In genomic region chr7:128403676-128404075, GRCh38 we compare ENCODE assay signal across 14 cellular contexts. TPM values are rescaled to one million over a fixed set of nuclear protein-coding genes. Genes with fewer than 3 reads are reported as not detected.
DNase-seq lines count a peak whose midpoint lies in the region; ATAC-seq lines count a peak whose summit lies in the region.
"Had no signal": no experiment of that assay in that cellular context is flagged by ENCODE, and none has a peak within 500 bp of the region (broad histone marks: within the 10 kb centered on the region; RNA-seq: fewer than 3 reads in every experiment).

No MANE protein-coding gene starts in this region.

- H3K4me3 Mint-ChIP-seq in activated T-helper 2 cell treated with anti-CD3 and anti-CD28 coated beads, Interferon-gamma antibody, Interleukin-2, Interleukin-4, amounts not matched to agents 10 μg/mL and 5 μg/mL and 100 μg/mL, durations not matched to agents 14 hours and 24 hours and 36 hours (ENCODE audit: low read depth): peak overlapping the region; percentile 91
- H3K4me3 Mint-ChIP-seq in naive thymus-derived CD8-positive, alpha-beta T cell: peak overlapping the region; percentile 33 to 91 (median 84)

- H3K4me1 Mint-ChIP-seq in activated T-helper 2 cell treated with anti-CD3 and anti-CD28 coated beads, Interferon-gamma antibody, Interleukin-2, Interleukin-4, amounts not matched to agents 10 μg/mL and 5 μg/mL and 100 μg/mL, durations not matched to agents 14 hours and 24 hours and 36 hours (ENCODE audit: low read depth): peaks cover 35% of the 10 kb centered on the region
- peaks cover 26 to 50% (median 43%) of the 10 kb centered on the region in 4 donors for H3K4me1 Mint-ChIP-seq in naive thymus-derived CD8-positive, alpha-beta T cell

- H3K36me3 ChIP-seq in BLaER1 treated with 17β-estradiol and CSF1 and Interleukin-3, amounts not matched to agents 10 nM and 100 nM: peaks cover 43 to 57% (median 50%) of the 10 kb centered on the region in 11 experiments
- H3K36me3 ChIP-seq in HUES6 (ENCODE audit: control insufficient read depth, insufficient read depth, low read length): peaks cover 15% of the 10 kb centered on the region; the same call in 1 of the 2 replicates
- H3K36me3 ChIP-seq: prostate gland had no signal

- peak overlapping the region in 9 of 11 experiments; percentile 71 to 95 (median 91); a peak in 14 of 22 replicates for H3K27ac ChIP-seq in BLaER1 treated with 17β-estradiol and CSF1 and Interleukin-3, amounts not matched to agents 10 nM and 100 nM
- H3K27ac ChIP-seq in HUES6 (ENCODE audit: low read depth, low read length): no peak overlapping the region
- H3K27ac ChIP-seq: body of pancreas, prostate gland had no signal

- peak overlapping the region; percentile 86 to 99 (median 93); a peak in 18 of 20 replicates for H3K4me3 ChIP-seq in BLaER1 treated with 17β-estradiol and CSF1 and Interleukin-3, amounts not matched to agents 10 nM and 100 nM
- H3K4me3 ChIP-seq in HUES6 (ENCODE audit: low read depth, low read length): peak overlapping the region; percentile 73; the same call in 1 of the 2 replicates
- H3K4me3 ChIP-seq: body of pancreas had no signal

- no peak overlapping the region for H3K27ac Mint-ChIP-seq in activated T-helper 2 cell treated with anti-CD3 and anti-CD28 coated beads, Interferon-gamma antibody, Interleukin-2, Interleukin-4, amounts not matched to agents 10 μg/mL and 5 μg/mL and 100 μg/mL, durations not matched to agents 14 hours and 24 hours and 36 hours
- H3K27ac Mint-ChIP-seq in naive thymus-derived CD8-positive, alpha-beta T cell: peak overlapping the region in 6 of 10 donors; percentile 41 to 86 (median 54)

- H4K20me1 ChIP-seq in BLaER1 treated with 17β-estradiol and CSF1 and Interleukin-3, amounts not matched to agents 10 nM and 100 nM: peaks cover 44 to 76% (median 63%) of the 10 kb centered on the region in 11 experiments

- peaks cover 42% of the 10 kb centered on the region for H3K36me3 Mint-ChIP-seq in activated T-helper 2 cell treated with anti-CD3 and anti-CD28 coated beads, Interferon-gamma antibody, Interleukin-2, Interleukin-4, amounts not matched to agents 10 μg/mL and 5 μg/mL and 100 μg/mL, durations not matched to agents 14 hours and 24 hours and 36 hours (ENCODE audit: low read depth)
- peaks cover 0 to 30% (median 11%) of the 10 kb centered on the region in 3 donors for H3K36me3 Mint-ChIP-seq in naive thymus-derived CD8-positive, alpha-beta T cell

- peak overlapping the region; percentile 91 to 100 (median 98) for H3K4me2 ChIP-seq in BLaER1 treated with 17β-estradiol and CSF1 and Interleukin-3, amounts not matched to agents 10 nM and 100 nM

- no peaks in the 10 kb centered on the region for H3K9me3 Mint-ChIP-seq in activated T-helper 2 cell treated with anti-CD3 and anti-CD28 coated beads, Interferon-gamma antibody, Interleukin-2, Interleukin-4, amounts not matched to agents 10 μg/mL and 5 μg/mL and 100 μg/mL, durations not matched to agents 14 hours and 24 hours and 36 hours
- no peaks in the 10 kb centered on the region for H3K9me3 Mint-ChIP-seq in naive thymus-derived CD8-positive, alpha-beta T cell
- H3K9me3 Mint-ChIP-seq: stimulated activated memory B cell treated with anti-CD40 and anti-IgM and Interleukin-4, amounts not matched to agents 10 μg/mL and 1 μg/mL and 100 μg/mL, for 72 hours had no signal

- no peaks in the 10 kb centered on the region for H3K9me3 ChIP-seq in BLaER1 treated with 17β-estradiol and CSF1 and Interleukin-3, amounts not matched to agents 10 nM and 100 nM (replicated peaks in 1 of 11)
- H3K9me3 ChIP-seq in HUES6 (ENCODE audit: control insufficient read depth, insufficient read depth, low read depth, low read length): no peaks in the 10 kb centered on the region
- H3K9me3 ChIP-seq: body of pancreas, prostate gland had no signal

- POLR2A ChIA-PET in naive thymus-derived CD8-positive, alpha-beta T cell (lab: Charles Lee): interaction anchor here (1.2 kb wide), 1 partner anchor 20 kb away, joined by 5 read pairs; no protein-coding TSS in a partner anchor

- intact Hi-C loops in activated T-helper 2 cell treated with anti-CD3 and anti-CD28 coated beads, Interferon-gamma antibody, Interleukin-2, Interleukin-4, amounts not matched to agents 10 μg/mL and 5 μg/mL and 100 μg/mL, durations not matched to agents 14 hours and 24 hours and 36 hours (cut with micrococcal nuclease): no loop called here

- no peaks in the 10 kb centered on the region for H3K27me3 Mint-ChIP-seq in activated T-helper 2 cell treated with anti-CD3 and anti-CD28 coated beads, Interferon-gamma antibody, Interleukin-2, Interleukin-4, amounts not matched to agents 10 μg/mL and 5 μg/mL and 100 μg/mL, durations not matched to agents 14 hours and 24 hours and 36 hours (ENCODE audit: low read depth)
- no peaks in the 10 kb centered on the region for H3K27me3 Mint-ChIP-seq in naive thymus-derived CD8-positive, alpha-beta T cell
- H3K27me3 Mint-ChIP-seq: stimulated activated memory B cell treated with anti-CD40 and anti-IgM and Interleukin-4, amounts not matched to agents 10 μg/mL and 1 μg/mL and 100 μg/mL, for 72 hours had no signal

- no peak for DNase-seq in activated T-helper 2 cell treated with anti-CD3 and anti-CD28 coated beads, Interferon-gamma antibody, Interleukin-2, Interleukin-4, amounts not matched to agents 10 μg/mL and 5 μg/mL and 100 μg/mL, durations not matched to agents 14 hours and 24 hours and 36 hours (ENCODE audit: low spot score)
- DNase-seq in naive thymus-derived CD8-positive, alpha-beta T cell: no peak
- DNase-seq in effector CD4-positive, alpha-beta T cell: no peak
- no peak for DNase-seq in NCI-H510A (lab: John Stamatoyannopoulos, UW)
- DNase-seq: body of pancreas, HCEC 1CT, KG1, left ventricle myocardium superior had no signal

- ATAC-seq in naive thymus-derived CD8-positive, alpha-beta T cell: no peak
- ATAC-seq in GM18517 (IDR thresholded peaks at IDR 0.05; ENCODE audit: unreplicated experiment) (no peak), GM21825 (IDR thresholded peaks at IDR 0.05; ENCODE audit: unreplicated experiment) (no peak)
- ATAC-seq: body of pancreas; left ventricle myocardium superior; stimulated activated memory B cell treated with anti-CD40 and anti-IgM and Interleukin-4, amounts not matched to agents 10 μg/mL and 1 μg/mL and 100 μg/mL, for 72 hours had no signal

- H3K27me3 ChIP-seq in BLaER1 treated with 17β-estradiol and CSF1 and Interleukin-3, amounts not matched to agents 10 nM and 100 nM: no peaks in the 10 kb centered on the region
- H3K27me3 ChIP-seq in HUES6 (ENCODE audit: control insufficient read depth, insufficient read depth, low read length): peaks cover 50% of the 10 kb centered on the region
- H3K27me3 ChIP-seq: body of pancreas had no signal

- H3K9ac ChIP-seq in BLaER1 treated with 17β-estradiol and CSF1 and Interleukin-3, amounts not matched to agents 10 nM and 100 nM: peak overlapping the region; percentile 77 to 98 (median 93); a peak in 21 of 22 replicates
- H3K9ac ChIP-seq in HUES6 (ENCODE audit: low read length): no peak overlapping the region

- H3K4me1 ChIP-seq in BLaER1 treated with 17β-estradiol and CSF1 and Interleukin-3, amounts not matched to agents 10 nM and 100 nM: peaks cover 46 to 62% (median 51%) of the 10 kb centered on the region in 10 experiments
- H3K4me1 ChIP-seq in HUES6 (ENCODE audit: control insufficient read depth, insufficient read depth, low read length): peaks cover 33% of the 10 kb centered on the region

RNA-seq across cellular contexts. Expression of gene IMPDH1, which starts 6.1 kb away (rescaled TPM):
- total RNA-seq in activated T-helper 2 cell treated with anti-CD3 and anti-CD28 coated beads, Interferon-gamma antibody, Interleukin-2, Interleukin-4, amounts not matched to agents 10 μg/mL and 5 μg/mL and 100 μg/mL, durations not matched to agents 14 hours and 24 hours and 36 hours: 108 and 112 TPM in 2 replicates
- total RNA-seq in naive thymus-derived CD8-positive, alpha-beta T cell: 10 to 100 TPM; 36.9 to 45.0 TPM
- 10 to 100 TPM; 30.2 to 39.5 (median 32.9) TPM for polyA plus RNA-seq in naive thymus-derived CD8-positive, alpha-beta T cell

RNA-seq across cellular contexts. Expression of gene PRRT4, which starts 42.2 kb away (rescaled TPM):
- 0.39 and 0.55 TPM in 2 replicates for total RNA-seq in activated T-helper 2 cell treated with anti-CD3 and anti-CD28 coated beads, Interferon-gamma antibody, Interleukin-2, Interleukin-4, amounts not matched to agents 10 μg/mL and 5 μg/mL and 100 μg/mL, durations not matched to agents 14 hours and 24 hours and 36 hours
- under 1 TPM; 0.82 to 0.96 TPM for total RNA-seq in naive thymus-derived CD8-positive, alpha-beta T cell
- polyA plus RNA-seq in naive thymus-derived CD8-positive, alpha-beta T cell: under 1 TPM; 0.07 to 0.34 (median 0.19) TPM

RNA-seq across cellular contexts. Expression of gene HILPDA, which starts 52.0 kb away (rescaled TPM):
- total RNA-seq in activated T-helper 2 cell treated with anti-CD3 and anti-CD28 coated beads, Interferon-gamma antibody, Interleukin-2, Interleukin-4, amounts not matched to agents 10 μg/mL and 5 μg/mL and 100 μg/mL, durations not matched to agents 14 hours and 24 hours and 36 hours: 406 and 416 TPM in 2 replicates
- total RNA-seq in naive thymus-derived CD8-positive, alpha-beta T cell: 1 to 10 TPM; 3.4 to 3.8 TPM
- 1 to 10 TPM; 2.9 to 3.4 (median 3.2) TPM for polyA plus RNA-seq in naive thymus-derived CD8-positive, alpha-beta T cell

RNA-seq across cellular contexts. Expression of gene RBM28, which starts 60.0 kb away (rescaled TPM):
- 66.7 and 67.7 TPM in 2 replicates for total RNA-seq in activated T-helper 2 cell treated with anti-CD3 and anti-CD28 coated beads, Interferon-gamma antibody, Interleukin-2, Interleukin-4, amounts not matched to agents 10 μg/mL and 5 μg/mL and 100 μg/mL, durations not matched to agents 14 hours and 24 hours and 36 hours
- 10 to 100 TPM; 48.5 to 53.8 TPM for total RNA-seq in naive thymus-derived CD8-positive, alpha-beta T cell
- polyA plus RNA-seq in naive thymus-derived CD8-positive, alpha-beta T cell: 1 to 10 TPM; 8.4 to 9.1 (median 8.5) TPM

Comparison
In these comparisons a context has a peak if more than half of its experiments do, and no peak if none do; other contexts are left out.
1. RNA of gene HILPDA, which starts 52.0 kb away (total RNA-seq): 406 to 416 TPM in activated T-helper 2 cell treated with anti-CD3 and anti-CD28 coated beads, Interferon-gamma antibody, Interleukin-2, Interleukin-4, amounts not matched to agents 10 μg/mL and 5 μg/mL and 100 μg/mL, durations not matched to agents 14 hours and 24 hours and 36 hours; 3.4 to 3.8 TPM in naive thymus-derived CD8-positive, alpha-beta T cell; every median in the first group is over 10 times any median in the second.